Comparison of ENCODE assay signal across 12 cellular contexts in the genomic region with DNA sequence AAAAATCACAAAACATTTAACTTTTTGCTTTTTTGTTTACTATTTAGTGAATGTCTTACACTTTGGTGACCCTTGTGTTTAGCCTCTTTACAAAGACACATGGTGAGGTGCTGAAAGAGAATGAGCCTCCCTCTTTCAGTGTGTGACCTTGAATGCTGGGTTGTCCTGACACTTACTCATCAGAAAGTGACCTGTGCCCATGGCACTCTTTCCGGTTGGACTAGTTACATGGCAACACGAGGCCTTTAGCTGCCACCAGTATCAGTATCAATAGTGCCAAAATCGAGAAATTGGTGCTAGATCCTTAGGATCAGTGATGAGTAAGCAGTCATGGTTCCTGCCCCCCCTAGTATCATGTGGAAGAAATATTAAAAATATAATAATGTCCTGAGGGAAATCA. TPM values are rescaled to one million over a fixed set of nuclear protein-coding genes. Genes with fewer than 3 reads are reported as not detected.
DNase-seq lines count a peak whose midpoint lies in the region; ATAC-seq and TF ChIP-seq lines count a peak whose summit lies in the region.
"Had no signal": no experiment of that assay in that cellular context is flagged by ENCODE, and none has a peak within 500 bp of the region (broad histone marks: within the 10 kb centered on the region; RNA-seq: fewer than 3 reads in every experiment).

No MANE protein-coding gene starts in this region.

- peaks cover 19% of the 10 kb centered on the region for H3K36me3 Mint-ChIP-seq in stimulated activated naive CD8-positive, alpha-beta T cell treated with anti-CD3 and anti-CD28 coated beads, Interleukin-15, Interleukin-2, amounts not matched to agents 100 ng/mL and 50 ng/mL, for 24 hours (ENCODE audit: low read depth)
- peaks cover 2% of the 10 kb centered on the region for H3K36me3 Mint-ChIP-seq in activated naive CD8-positive, alpha-beta T cell
- peaks cover 0 to 13% (median 2%) of the 10 kb centered on the region in 3 donors for H3K36me3 Mint-ChIP-seq in naive thymus-derived CD8-positive, alpha-beta T cell

- intact Hi-C loops in heart right ventricle (cut with DNase I): loop anchor here (1.0 to 10.0 kb wide), 12 partner anchors 93 to 661 kb away; a partner anchor contains a TSS

- peak overlapping the region; percentile 40 for H3K27ac Mint-ChIP-seq in stimulated activated naive CD8-positive, alpha-beta T cell treated with anti-CD3 and anti-CD28 coated beads, Interleukin-15, Interleukin-2, amounts not matched to agents 100 ng/mL and 50 ng/mL, for 24 hours
- peak overlapping the region in 1 of 2 donors; percentile 42 for H3K27ac Mint-ChIP-seq in stimulated activated naive CD8-positive, alpha-beta T cell treated with anti-CD3 and anti-CD28 coated beads, Interleukin-15, amount 100 ng/mL, for 72 hours
- peak overlapping the region; percentile 46 for H3K27ac Mint-ChIP-seq in activated naive CD8-positive, alpha-beta T cell
- H3K27ac Mint-ChIP-seq in naive thymus-derived CD8-positive, alpha-beta T cell: peak overlapping the region in 9 of 10 donors; percentile 51 to 99 (median 69)
- H3K27ac Mint-ChIP-seq: T-helper 1 cell treated with Interleukin-12 subunit alpha and Interleukin-12 subunit beta and Interleukin-4 antibody, amounts not matched to agents 30 μg/mL and 1 μg/mL, for 36 hours had no signal

- POLR2A ChIA-PET in naive thymus-derived CD8-positive, alpha-beta T cell (lab: Charles Lee): interaction anchor here (1.0 to 5.6 kb wide), 10 partner anchors 13 to 216 kb away, joined by 3 to 85 read pairs (median 6); a partner anchor contains a TSS

- no peak for ATAC-seq in stimulated activated naive CD8-positive, alpha-beta T cell treated with anti-CD3 and anti-CD28 coated beads, Interleukin-15, amount 100 ng/mL, for 72 hours
- no peak for ATAC-seq in naive thymus-derived CD8-positive, alpha-beta T cell
- no peak for ATAC-seq in GM18867 (IDR thresholded peaks at IDR 0.05; ENCODE audit: unreplicated experiment)
- no peak for ATAC-seq in GM19455 (IDR thresholded peaks at IDR 0.05; ENCODE audit: unreplicated experiment)
- ATAC-seq in heart right ventricle: no peak

- peaks cover 2 to 39% (median 26%) of the 10 kb centered on the region in 9 donors for H3K4me1 ChIP-seq in heart right ventricle

- TF ChIP-seq CTCF in heart right ventricle (IDR thresholded peaks at IDR 0.05): no peak

- WGBS in heart right ventricle, 2 donors: 62 to 75% methylated on average over 3 of the region's 3 CpGs

- peaks cover 12% of the 10 kb centered on the region for H3K4me1 Mint-ChIP-seq in stimulated activated naive CD8-positive, alpha-beta T cell treated with anti-CD3 and anti-CD28 coated beads, Interleukin-15, Interleukin-2, amounts not matched to agents 100 ng/mL and 50 ng/mL, for 24 hours (ENCODE audit: low read depth)
- peaks cover 19% of the 10 kb centered on the region for H3K4me1 Mint-ChIP-seq in stimulated activated naive CD8-positive, alpha-beta T cell treated with anti-CD3 and anti-CD28 coated beads, Interleukin-15, amount 100 ng/mL, for 72 hours
- peaks cover 8% of the 10 kb centered on the region for H3K4me1 Mint-ChIP-seq in activated naive CD8-positive, alpha-beta T cell (ENCODE audit: low read depth)
- peaks cover 4 to 24% (median 21%) of the 10 kb centered on the region in 4 donors for H3K4me1 Mint-ChIP-seq in naive thymus-derived CD8-positive, alpha-beta T cell

- H3K27ac ChIP-seq in heart right ventricle: peak overlapping the region in 2 of 10 donors; percentile 44 to 51
- H3K27ac ChIP-seq: BLaER1, brain microvascular endothelial cell had no signal

- H3K9me3 ChIP-seq in heart right ventricle: no peaks in the 10 kb centered on the region
- H3K9me3 ChIP-seq: BLaER1 had no signal

- H3K4me3 ChIP-seq in heart right ventricle: no peak overlapping the region
- H3K4me3 ChIP-seq: BLaER1, skin epidermis had no signal

- H3K27me3 ChIP-seq in heart right ventricle: no peaks in the 10 kb centered on the region
- H3K27me3 ChIP-seq: BLaER1, brain microvascular endothelial cell had no signal

- H3K36me3 ChIP-seq in heart right ventricle: peaks cover 0 to 22% (median 15%) of the 10 kb centered on the region in 9 donors

- peak overlapping the region; percentile 35 for H3K4me3 Mint-ChIP-seq in stimulated activated naive CD8-positive, alpha-beta T cell treated with anti-CD3 and anti-CD28 coated beads, Interleukin-15, Interleukin-2, amounts not matched to agents 100 ng/mL and 50 ng/mL, for 24 hours
- peak overlapping the region in 1 of 2 donors; percentile 29 for H3K4me3 Mint-ChIP-seq in stimulated activated naive CD8-positive, alpha-beta T cell treated with anti-CD3 and anti-CD28 coated beads, Interleukin-15, amount 100 ng/mL, for 72 hours
- H3K4me3 Mint-ChIP-seq in activated naive CD8-positive, alpha-beta T cell: peak overlapping the region; percentile 46
- H3K4me3 Mint-ChIP-seq in naive thymus-derived CD8-positive, alpha-beta T cell: peak overlapping the region in 6 of 10 donors; percentile 19 to 62 (median 50)
- H3K4me3 Mint-ChIP-seq: T-helper 1 cell treated with Interleukin-12 subunit alpha and Interleukin-12 subunit beta and Interleukin-4 antibody, amounts not matched to agents 30 μg/mL and 1 μg/mL, for 36 hours had no signal

- DNase-seq in stimulated activated naive CD8-positive, alpha-beta T cell treated with anti-CD3 and anti-CD28 coated beads, Interleukin-15, amount 100 ng/mL, for 72 hours: no peak
- DNase-seq in naive thymus-derived CD8-positive, alpha-beta T cell: no peak
- no peak for DNase-seq in GF-D8 (lab: John Stamatoyannopoulos, UW)
- no peak for DNase-seq in heart right ventricle

- H3K27me3 Mint-ChIP-seq in stimulated activated naive CD8-positive, alpha-beta T cell treated with anti-CD3 and anti-CD28 coated beads, Interleukin-15, Interleukin-2, amounts not matched to agents 100 ng/mL and 50 ng/mL, for 24 hours: no peaks in the 10 kb centered on the region
- H3K27me3 Mint-ChIP-seq in stimulated activated naive CD8-positive, alpha-beta T cell treated with anti-CD3 and anti-CD28 coated beads, Interleukin-15, amount 100 ng/mL, for 72 hours: no peaks in the 10 kb centered on the region
- H3K27me3 Mint-ChIP-seq in activated naive CD8-positive, alpha-beta T cell: no peaks in the 10 kb centered on the region
- H3K27me3 Mint-ChIP-seq in naive thymus-derived CD8-positive, alpha-beta T cell: no peaks in the 10 kb centered on the region

- H3K9me3 Mint-ChIP-seq in stimulated activated naive CD8-positive, alpha-beta T cell treated with anti-CD3 and anti-CD28 coated beads, Interleukin-15, Interleukin-2, amounts not matched to agents 100 ng/mL and 50 ng/mL, for 24 hours: no peaks in the 10 kb centered on the region
- no peaks in the 10 kb centered on the region for H3K9me3 Mint-ChIP-seq in stimulated activated naive CD8-positive, alpha-beta T cell treated with anti-CD3 and anti-CD28 coated beads, Interleukin-15, amount 100 ng/mL, for 72 hours
- H3K9me3 Mint-ChIP-seq in activated naive CD8-positive, alpha-beta T cell (ENCODE audit: low read depth): no peaks in the 10 kb centered on the region
- H3K9me3 Mint-ChIP-seq in naive thymus-derived CD8-positive, alpha-beta T cell: no peaks in the 10 kb centered on the region
- H3K9me3 Mint-ChIP-seq: T-helper 1 cell treated with Interleukin-12 subunit alpha and Interleukin-12 subunit beta and Interleukin-4 antibody, amounts not matched to agents 30 μg/mL and 1 μg/mL, for 36 hours had no signal

RNA-seq across cellular contexts. Expression of a gene that starts 1.7 kb away (rescaled TPM):
- 100 to 1,000 TPM; 113 to 135 TPM for total RNA-seq in naive thymus-derived CD8-positive, alpha-beta T cell
- polyA plus RNA-seq in naive thymus-derived CD8-positive, alpha-beta T cell: 10 to 100 TPM; 65.3 to 87.9 (median 67.4) TPM
- total RNA-seq in heart right ventricle: 10 to 100 TPM; 39.2 to 52.5 (median 44.7) TPM
- polyA plus RNA-seq in heart right ventricle: 10 to 100 TPM; 23.7 to 45.9 TPM

RNA-seq across cellular contexts. Expression of a gene that starts 38.2 kb away (rescaled TPM):
- not detected for total RNA-seq in naive thymus-derived CD8-positive, alpha-beta T cell
- not detected for polyA plus RNA-seq in naive thymus-derived CD8-positive, alpha-beta T cell
- total RNA-seq in heart right ventricle: not detected
- under 1 TPM in 1 of 2 donors, not detected in 1; 0.09 TPM for polyA plus RNA-seq in heart right ventricle

RNA-seq across cellular contexts. Expression of a gene that starts 51.6 kb away (rescaled TPM):
- 100 to 1,000 TPM; 102 to 103 TPM for total RNA-seq in naive thymus-derived CD8-positive, alpha-beta T cell
- polyA plus RNA-seq in naive thymus-derived CD8-positive, alpha-beta T cell: 100 to 1,000 TPM in 2 of 3 donors, 10 to 100 TPM in 1; 90.3 to 158 (median 124) TPM
- 10 to 100 TPM; 10.4 to 37.1 (median 15.9) TPM for total RNA-seq in heart right ventricle
- polyA plus RNA-seq in heart right ventricle: 10 to 100 TPM; 15.4 to 40.4 TPM
